Comparison of ENCODE assay signal across 8 cellular contexts in the genomic region with DNA sequence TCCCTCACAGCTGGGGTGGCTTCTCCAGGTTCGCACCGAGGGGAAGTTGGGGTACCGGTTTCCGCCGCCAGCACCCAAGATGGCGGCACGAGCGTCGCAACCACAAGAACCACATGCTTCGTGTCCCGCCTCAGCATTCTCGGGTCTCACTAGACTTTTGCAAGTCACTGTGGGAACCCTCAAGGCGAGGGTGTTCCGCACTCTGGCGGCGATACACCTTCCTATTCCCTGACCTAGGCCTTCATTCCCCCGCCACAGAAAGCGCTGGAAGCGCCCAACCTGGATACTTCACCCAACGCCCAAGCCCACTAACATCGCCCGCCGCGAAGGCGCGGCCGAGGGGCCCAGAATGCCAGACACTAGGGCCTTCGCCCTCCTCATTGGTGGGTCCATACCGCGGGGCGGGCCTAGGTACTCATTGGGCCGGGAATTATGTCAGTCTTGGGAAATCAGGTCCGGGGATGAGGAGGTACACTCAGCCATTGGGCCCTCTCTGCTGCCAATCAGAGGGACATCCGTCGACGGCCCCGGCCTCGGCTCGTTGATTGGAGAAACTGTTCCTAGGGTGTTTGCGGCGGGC. TPM values are rescaled to one million over a fixed set of nuclear protein-coding genes. Genes with fewer than 3 reads are reported as not detected.
DNase-seq lines count a peak whose midpoint lies in the region; ATAC-seq and TF ChIP-seq lines count a peak whose summit lies in the region.

No MANE protein-coding gene starts in this region.

- H3K27ac ChIP-seq in IMR-90 (ENCODE audit: insufficient read depth, low read length) (peak overlapping the region; percentile 98), OCI-LY7 (ENCODE audit: low read depth, low read length, poor library complexity, severe bottlenecking) (peak overlapping the region; percentile 66)

- H3K18ac ChIP-seq in IMR-90 (ENCODE audit: low read depth, low read length) = peak overlapping the region; percentile 92

- peak overlapping the region; percentile 99 for H4K91ac ChIP-seq in IMR-90 (ENCODE audit: insufficient read depth, low read depth, low read length)

- H2AK5ac ChIP-seq in IMR-90 (ENCODE audit: low read depth, low read length) = peak overlapping the region; percentile 100

- peak overlapping the region; percentile 97 for H3K14ac ChIP-seq in IMR-90 (replicated peaks; ENCODE audit: low read depth, low read length)

- H3K79me2 ChIP-seq in OCI-LY7 (ENCODE audit: insufficient read depth, low read depth, low read length) = peaks cover 60% of the 10 kb centered on the region

- H3K9me2 ChIP-seq in OCI-LY7 (ENCODE audit: insufficient read depth, low read length) = no peaks in the 10 kb centered on the region

- H2BK20ac ChIP-seq in IMR-90 (ENCODE audit: low read depth, low read length) = peak overlapping the region; percentile 47; the same call in 1 of the 2 replicates

- in situ Hi-C loops in IMR-90 (cut with MboI; ENCODE audit: low sequenced_read_pairs) = no loop called here

- peak; percentile 98 for DNase-seq in DMS114 treated with DMSO at 0.1 percent for 48 hours (lab: John Stamatoyannopoulos, UW; ENCODE audit: unreplicated experiment)
- peak; percentile 100 for DNase-seq in IMR-90
- peak; percentile 99 for DNase-seq in OCI-LY7 (ENCODE audit: low spot score)
- peak; percentile 95 for DNase-seq in activated T-cell treated with anti-CD3 and anti-CD28 coated beads for 4 hours
- DNase-seq in epithelial cell of esophagus (ENCODE audit: low read depth) = peak; percentile 100
- peak; percentile 92 to 96 for DNase-seq in stimulated activated CD8-positive, alpha-beta memory T cell treated with anti-CD3 and anti-CD28 coated beads, Interleukin-2, amount 100 ng/mL, for 48 hours (ENCODE audit: low read depth in 2 of 2)

- H3K4me1 ChIP-seq in IMR-90 (ENCODE audit: control insufficient read depth, insufficient read depth, low read length) (peaks cover 24% of the 10 kb centered on the region), OCI-LY7 (ENCODE audit: insufficient read depth, low read length, poor library complexity, severe bottlenecking) (peaks cover 60% of the 10 kb centered on the region), mononuclear cell (ENCODE audit: insufficient read depth, low read length) (peaks cover 47% of the 10 kb centered on the region)

- peak overlapping the region; percentile 87 for H2BK15ac ChIP-seq in IMR-90 (ENCODE audit: low read depth, low read length)

- H3K4me2 ChIP-seq in IMR-90 (ENCODE audit: low read depth, low read length) (peak overlapping the region; percentile 91), OCI-LY7 (ENCODE audit: low read length) (peak overlapping the region; percentile 89)

- peak overlapping the region; percentile 94 to 100 for H4K8ac ChIP-seq in IMR-90 (ENCODE audit: low read depth in 2 of 2, low read length in 2 of 2)

- peaks cover 24% of the 10 kb centered on the region for H3K9me1 ChIP-seq in IMR-90 (ENCODE audit: insufficient read depth, low read length)

- POLR2A ChIA-PET in IMR-90 (lab: Charles Lee; ENCODE audit: unreplicated experiment) (interaction anchor here (0.6 to 0.7 kb wide), 2 partner anchors 17 to 1758 kb away, joined by 3 read pairs; no protein-coding TSS in a partner anchor), OCI-LY7 (lab: Charles Lee) (interaction anchor here (0.7 to 3.6 kb wide), 7 partner anchors 9 to 535 kb away, joined by 4 to 29 read pairs (median 4); partner anchors contain the start of gene CDK5RAP3)

- CTCF ChIA-PET in IMR-90 (lab: Yijun Ruan, JAX) = interaction anchor here (0.8 to 1.8 kb wide), 3 partner anchors 21 to 24 kb away, joined by 3 to 11 read pairs (median 6); no protein-coding TSS in a partner anchor
- CTCF ChIA-PET in OCI-LY7 (lab: Charles Lee; ENCODE audit: unreplicated experiment) = interaction anchor here (0.6 kb wide), 1 partner anchor 105 kb away, joined by 4 read pairs; no protein-coding TSS in a partner anchor

- peak overlapping the region; percentile 86 for H3K4me3 ChIP-seq in IMR-90 (ENCODE audit: insufficient read depth, low read depth, low read length)
- peak overlapping the region; percentile 78 for H3K4me3 ChIP-seq in OCI-LY7 (ENCODE audit: low read depth, low read length, poor library complexity, severe bottlenecking)
- H3K4me3 ChIP-seq in epithelial cell of esophagus (ENCODE audit: low read length) = peak overlapping the region; percentile 88
- H3K4me3 ChIP-seq in mononuclear cell (ENCODE audit: low read length) = peak overlapping the region; percentile 74

- H3K36me3 ChIP-seq in IMR-90 (ENCODE audit: control insufficient read depth, insufficient read depth, low read length) (peaks cover 20% of the 10 kb centered on the region), OCI-LY7 (ENCODE audit: insufficient read depth, low read length) (peaks cover 25% of the 10 kb centered on the region)

- dilution Hi-C loops in IMR-90 (cut with HindIII; ENCODE audit: low sequenced_read_pairs, unreplicated experiment) = no loop called here

- intact Hi-C loops in IMR-90 (cut with micrococcal nuclease) = loop anchor here (1.0 to 5.0 kb wide), 2 partner anchors 23 to 444 kb away; no protein-coding TSS in a partner anchor
- intact Hi-C loops in OCI-LY7 (cut with micrococcal nuclease; ENCODE audit: unreplicated experiment) = loop anchor here (2.0 kb wide), 3 partner anchors 23 to 399 kb away; partner anchors contain the start of genes KPNB1 and SNX11

- H4K20me1 ChIP-seq in IMR-90 (ENCODE audit: insufficient read depth, low read length) (peaks cover 26% of the 10 kb centered on the region), OCI-LY7 (ENCODE audit: insufficient read depth, low read length) (no peaks in the 10 kb centered on the region; the same call in 1 of the 2 replicates)

- H4K5ac ChIP-seq in IMR-90 (ENCODE audit: low read depth, low read length) = peak overlapping the region; percentile 99

- TF ChIP-seq RAD21 in IMR-90 (IDR thresholded peaks at IDR 0.05; ENCODE audit: low read length) = no peak

- peaks cover 16 to 65% of the 10 kb centered on the region in 2 experiments for H3K79me1 ChIP-seq in IMR-90 (ENCODE audit: low read depth in 1 of 2, low read length in 2 of 2)

- peak overlapping the region; percentile 94 for H3K56ac ChIP-seq in IMR-90 (ENCODE audit: extremely low read depth, insufficient read depth, low read length)

- BruUV-seq in IMR-90 (replicated peaks; lab: Mats Ljungman, UMichigan) (no TSS peak), OCI-LY7 (replicated peaks; lab: Mats Ljungman, UMichigan) (no TSS peak)

- WGBS in IMR-90 (ENCODE audit: extremely low coverage in 2 of 2, insufficient read length in 1 of 2), 2 experiments = 2% methylated on average over 11 of the region's 41 CpGs; no CpG with 5 or more reads in 1 of the 2 experiments

- H2AK9ac ChIP-seq in IMR-90 (replicated peaks; ENCODE audit: low read depth, low read length, poor library complexity) = peak overlapping the region; percentile 98

- H3K9ac ChIP-seq in IMR-90 (ENCODE audit: low read depth, low read length) = peak overlapping the region; percentile 90

- peak overlapping the region; percentile 97 for H2BK5ac ChIP-seq in IMR-90 (ENCODE audit: low read depth, low read length, poor library complexity, severe bottlenecking)

- H3K4ac ChIP-seq in IMR-90 (ENCODE audit: low read depth, low read length) = peak overlapping the region; percentile 98

- no peaks in the 10 kb centered on the region for H3K9me3 ChIP-seq in IMR-90 (ENCODE audit: control insufficient read depth, insufficient read depth, low read length)
- H3K9me3 ChIP-seq in OCI-LY7 (ENCODE audit: low read length) = no peaks in the 10 kb centered on the region
- no peaks in the 10 kb centered on the region for H3K9me3 ChIP-seq in mononuclear cell (ENCODE audit: low read depth, low read length)

- H2AFZ ChIP-seq in IMR-90 (replicated peaks; ENCODE audit: low read length, poor library complexity) (peak overlapping the region; percentile 98), OCI-LY7 (ENCODE audit: low read length) (peak overlapping the region; percentile 73)

- peak overlapping the region; percentile 87 for H2BK120ac ChIP-seq in IMR-90 (ENCODE audit: low read depth, low read length)

- peak; percentile 90 for TF ChIP-seq POLR2A in IMR-90 (IDR thresholded peaks at IDR 0.05; ENCODE audit: low read depth, low read length)

- ATAC-seq in GM21529 (IDR thresholded peaks at IDR 0.05; ENCODE audit: unreplicated experiment) = peak; percentile 91
- peak; percentile 91 for ATAC-seq in IMR-90 (ENCODE audit: low read depth)

- H3K23ac ChIP-seq in IMR-90 (ENCODE audit: low read depth, low read length) = peak overlapping the region; percentile 94

- H3K27me3 ChIP-seq in IMR-90 (ENCODE audit: control insufficient read depth, insufficient read depth, low read length) (no peaks in the 10 kb centered on the region), mononuclear cell (ENCODE audit: insufficient read depth, low read length) (no peaks in the 10 kb centered on the region)

- TF ChIP-seq CTCF in IMR-90 (conservative IDR thresholded peaks at IDR 0.05; ENCODE audit: low read depth, low read length) (no peak), OCI-LY7 (conservative IDR thresholded peaks at IDR 0.05; ENCODE audit: low read length) (no peak), epithelial cell of esophagus (IDR thresholded peaks at IDR 0.05; ENCODE audit: insufficient read depth, low read depth, low read length, missing control alignments) (no peak)

RNA-seq across cellular contexts. Expression of gene NFE2L1, which starts 0.3 kb away (rescaled TPM):
- total RNA-seq in IMR-90 (2012; rRNA removed) (35.6 and 42.8 TPM in 2 replicates), OCI-LY7 (2022) (106 and 124 TPM in 2 replicates), mononuclear cell (17.0 TPM)
- polyA plus RNA-seq in IMR-90 (2012; rRNA removed) = 122 and 125 TPM in 2 replicates
- polyA plus RNA-seq in IMR-90 (2012; cell fraction: cytosol; rRNA removed) = 97.7 and 130 TPM in 2 replicates
- polyA plus RNA-seq in IMR-90 (2012; cell fraction: nucleus; rRNA removed; ENCODE audit: low replicate concordance) = 91.5 and 108 TPM in 2 replicates
- 42.3 and 60.1 TPM in 2 replicates for total RNA-seq in OCI-LY7 (2014; rRNA removed; shearing (Covaris generic))

RNA-seq across cellular contexts. Expression of gene COPZ2, which starts 10.2 kb away (rescaled TPM):
- total RNA-seq in IMR-90 (2012; rRNA removed) (41.0 and 60.5 TPM in 2 replicates), OCI-LY7 (2022) (1.4 and 1.7 TPM in 2 replicates), mononuclear cell (0.52 TPM)
- 86.1 and 89.4 TPM in 2 replicates for polyA plus RNA-seq in IMR-90 (2012; rRNA removed)
- 49.6 and 126 TPM in 2 replicates for polyA plus RNA-seq in IMR-90 (2012; cell fraction: cytosol; rRNA removed)
- polyA plus RNA-seq in IMR-90 (2012; cell fraction: nucleus; rRNA removed; ENCODE audit: low replicate concordance) = 26.4 and 100 TPM in 2 replicates
- total RNA-seq in OCI-LY7 (2014; rRNA removed; shearing (Covaris generic)) = 1.2 TPM in 1 of 2 replicates, not detected in the other

RNA-seq across cellular contexts. Expression of gene CBX1, which starts 53.4 kb away (rescaled TPM):
- 35.0 and 52.2 TPM in 2 replicates for total RNA-seq in IMR-90 (2012; rRNA removed)
- 42.9 and 54.9 TPM in 2 replicates for polyA plus RNA-seq in IMR-90 (2012; rRNA removed)
- 12.5 and 21.0 TPM in 2 replicates for polyA plus RNA-seq in IMR-90 (2012; cell fraction: cytosol; rRNA removed)
- polyA plus RNA-seq in IMR-90 (2012; cell fraction: nucleus; rRNA removed; ENCODE audit: low replicate concordance) = 3.3 and 19.8 TPM in 2 replicates
- total RNA-seq in OCI-LY7 (2014; rRNA removed; shearing (Covaris generic)) = 59.7 and 64.5 TPM in 2 replicates
- total RNA-seq in OCI-LY7 (2022) = 68.2 and 70.4 TPM in 2 replicates
- 8.1 TPM for total RNA-seq in mononuclear cell

RNA-seq across cellular contexts. Expression of gene SNX11, which starts 59.7 kb away (rescaled TPM):
- 11.7 and 14.7 TPM in 2 replicates for total RNA-seq in IMR-90 (2012; rRNA removed)
- polyA plus RNA-seq in IMR-90 (2012; rRNA removed) = 12.5 and 16.9 TPM in 2 replicates
- 6.7 and 13.4 TPM in 2 replicates for polyA plus RNA-seq in IMR-90 (2012; cell fraction: cytosol; rRNA removed)
- 7.7 and 17.2 TPM in 2 replicates for polyA plus RNA-seq in IMR-90 (2012; cell fraction: nucleus; rRNA removed; ENCODE audit: low replicate concordance)
- total RNA-seq in OCI-LY7 (2014; rRNA removed; shearing (Covaris generic)) = 6.5 and 12.0 TPM in 2 replicates
- 16.2 and 17.6 TPM in 2 replicates for total RNA-seq in OCI-LY7 (2022)
- 12.5 TPM for total RNA-seq in mononuclear cell

Comparison
In these comparisons a context has a peak if more than half of its experiments do, and no peak if none do; other contexts are left out.
1. Peak in every context shown above with its lines: DNase-seq, ATAC-seq, H3K4me3 ChIP-seq and H3K27ac ChIP-seq.
2. RNA of gene COPZ2, which starts 10.2 kb away (total RNA-seq): 41.0 to 60.5 TPM in IMR-90; 1.2 to 1.7 TPM in OCI-LY7 and 0.52 TPM in mononuclear cell (single experiment); every median in the first group is over 10 times any median in the second.